Comparison of ENCODE assay signal across 8 cellular contexts in genomic region chr3:42192334-42193200, GRCh38.
DNase-seq lines count a peak whose midpoint lies in the region; ATAC-seq and TF ChIP-seq lines count a peak whose summit lies in the region.

No MANE protein-coding gene starts in this region.

- no peaks in the 10 kb centered on the region for H3K27me3 Mint-ChIP-seq in CD4-positive, alpha-beta memory T cell
- no peaks in the 10 kb centered on the region for H3K27me3 Mint-ChIP-seq in effector memory CD8-positive, alpha-beta T cell
- H3K27me3 Mint-ChIP-seq in activated naive CD4-positive, alpha-beta T cell treated with anti-CD3 and anti-CD28 coated beads for 36 hours (ENCODE audit: low read depth) = no peaks in the 10 kb centered on the region

- no peaks in the 10 kb centered on the region for H3K9me3 Mint-ChIP-seq in CD4-positive, alpha-beta memory T cell
- no peaks in the 10 kb centered on the region for H3K9me3 Mint-ChIP-seq in effector memory CD8-positive, alpha-beta T cell
- H3K9me3 Mint-ChIP-seq in activated naive CD4-positive, alpha-beta T cell treated with anti-CD3 and anti-CD28 coated beads for 36 hours = no peaks in the 10 kb centered on the region

- H3K27me3 ChIP-seq in CD4-positive, alpha-beta memory T cell (ENCODE audit: insufficient read depth, low read length) = no peaks in the 10 kb centered on the region
- no peaks in the 10 kb centered on the region for H3K27me3 ChIP-seq in H7 (ENCODE audit: control insufficient read depth, insufficient read depth, low read length)

- ATAC-seq in GM21367 (IDR thresholded peaks at IDR 0.05; ENCODE audit: unreplicated experiment) (peak; percentile 37), HG02970 (IDR thresholded peaks at IDR 0.05; ENCODE audit: low FRiP score, unreplicated experiment) (no peak), SK-N-SH treated with all-trans-retinoic acid at 6 μM for 48 hours (no peak)
- ATAC-seq in effector memory CD8-positive, alpha-beta T cell (replicated peaks) = no peak

- CTCF ChIA-PET in CD4-positive, alpha-beta memory T cell (lab: Charles Lee; ENCODE audit: partially characterized antibody) = interaction anchor here (0.6 to 4.4 kb wide), 25 partner anchors 9 to 1864 kb away, joined by 3 to 45 read pairs (median 9); no protein-coding TSS in a partner anchor
- CTCF ChIA-PET in activated naive CD4-positive, alpha-beta T cell treated with anti-CD3 and anti-CD28 coated beads for 36 hours (lab: Charles Lee) = interaction anchor here (0.6 to 4.0 kb wide), 10 partner anchors 8 to 334 kb away, joined by 3 to 56 read pairs (median 6); no protein-coding TSS in a partner anchor

- no peaks in the 10 kb centered on the region for H3K4me1 ChIP-seq in CD4-positive, alpha-beta memory T cell (ENCODE audit: insufficient read depth, low read length)

- in situ Hi-C loops in KBM-7 (cut with MboI; ENCODE audit: low pct_unique_long_range_greater_than_20kb, low sequenced_read_pairs) = no loop called here

- peaks cover 16% of the 10 kb centered on the region for H3K36me3 ChIP-seq in CD4-positive, alpha-beta memory T cell (ENCODE audit: insufficient read depth, low read length)
- peaks cover 6% of the 10 kb centered on the region for H3K36me3 ChIP-seq in H7 (replicated peaks; ENCODE audit: control insufficient read depth, insufficient read depth, low read length)

- H3K27ac Mint-ChIP-seq in CD4-positive, alpha-beta memory T cell = peak overlapping the region in 5 of 7 donors; percentile 6 to 77 (median 70)
- H3K27ac Mint-ChIP-seq in effector memory CD8-positive, alpha-beta T cell = peak overlapping the region; percentile 55 to 59
- H3K27ac Mint-ChIP-seq in activated naive CD4-positive, alpha-beta T cell treated with anti-CD3 and anti-CD28 coated beads for 36 hours = no peak overlapping the region

- H3K9me3 ChIP-seq in CD4-positive, alpha-beta memory T cell (ENCODE audit: control insufficient read depth in 1 of 2, low read length in 2 of 2) = no peaks in the 10 kb centered on the region

- H3K4me3 Mint-ChIP-seq in CD4-positive, alpha-beta memory T cell = no peak overlapping the region
- no peak overlapping the region for H3K4me3 Mint-ChIP-seq in effector memory CD8-positive, alpha-beta T cell
- H3K4me3 Mint-ChIP-seq in activated naive CD4-positive, alpha-beta T cell treated with anti-CD3 and anti-CD28 coated beads for 36 hours = no peak overlapping the region

- POLR2A ChIA-PET in CD4-positive, alpha-beta memory T cell (lab: Charles Lee; ENCODE audit: partially characterized antibody) = no interaction called here

- intact Hi-C loops in CD4-positive, alpha-beta memory T cell (cut with micrococcal nuclease) = loop anchor here (5.0 kb wide), 1 partner anchor 1865 kb away; no protein-coding TSS in a partner anchor
- intact Hi-C loops in activated naive CD4-positive, alpha-beta T cell treated with anti-CD3 and anti-CD28 coated beads for 36 hours (cut with micrococcal nuclease) = loop anchor here (10.0 kb wide), 1 partner anchor 178 kb away; no protein-coding TSS in a partner anchor

- H3K36me3 Mint-ChIP-seq in CD4-positive, alpha-beta memory T cell = peaks cover 46 to 60% of the 10 kb centered on the region in 2 donors
- H3K36me3 Mint-ChIP-seq in effector memory CD8-positive, alpha-beta T cell (ENCODE audit: insufficient read depth) = peaks cover 37% of the 10 kb centered on the region
- H3K36me3 Mint-ChIP-seq in activated naive CD4-positive, alpha-beta T cell treated with anti-CD3 and anti-CD28 coated beads for 36 hours (ENCODE audit: low read depth) = peaks cover 25% of the 10 kb centered on the region

- no peak overlapping the region for H3K27ac ChIP-seq in CD4-positive, alpha-beta memory T cell (ENCODE audit: low read depth, low read length)

- H3K4me3 ChIP-seq in CD4-positive, alpha-beta memory T cell (ENCODE audit: low read length in 2 of 2) = no peak overlapping the region
- no peak overlapping the region for H3K4me3 ChIP-seq in H7 (ENCODE audit: insufficient read depth, low read depth, low read length)

- DNase-seq in CD4-positive, alpha-beta memory T cell = no peak
- peak; percentile 88 for DNase-seq in KBM-7
- DNase-seq in effector memory CD8-positive, alpha-beta T cell = no peak
- no peak for DNase-seq in activated naive CD4-positive, alpha-beta T cell treated with anti-CD3 and anti-CD28 coated beads for 36 hours
- DNase-seq in H7 = no peak

- peaks cover 4 to 19% (median 10%) of the 10 kb centered on the region in 4 donors for H3K4me1 Mint-ChIP-seq in CD4-positive, alpha-beta memory T cell
- peaks cover 9 to 17% of the 10 kb centered on the region in 2 donors for H3K4me1 Mint-ChIP-seq in effector memory CD8-positive, alpha-beta T cell (ENCODE audit: low read depth in 2 of 2)
- peaks cover 8% of the 10 kb centered on the region for H3K4me1 Mint-ChIP-seq in activated naive CD4-positive, alpha-beta T cell treated with anti-CD3 and anti-CD28 coated beads for 36 hours (ENCODE audit: low read depth)

TF ChIP-seq in SK-N-SH treated with all-trans-retinoic acid at 6 μM for 48 hours, 23 proteins besides CTCF, POLR2A, EP300 and RAD21:
- TF ChIP-seq TCF4 (CRISPR knock-in tag; IDR thresholded peaks at IDR 0.05; ENCODE audit: borderline replicate concordance) (no peak), ESRRG (CRISPR knock-in tag; IDR thresholded peaks at IDR 0.05) (no peak)
